Comparison of ENCODE assay signal across 2 cellular contexts in the genomic region with DNA sequence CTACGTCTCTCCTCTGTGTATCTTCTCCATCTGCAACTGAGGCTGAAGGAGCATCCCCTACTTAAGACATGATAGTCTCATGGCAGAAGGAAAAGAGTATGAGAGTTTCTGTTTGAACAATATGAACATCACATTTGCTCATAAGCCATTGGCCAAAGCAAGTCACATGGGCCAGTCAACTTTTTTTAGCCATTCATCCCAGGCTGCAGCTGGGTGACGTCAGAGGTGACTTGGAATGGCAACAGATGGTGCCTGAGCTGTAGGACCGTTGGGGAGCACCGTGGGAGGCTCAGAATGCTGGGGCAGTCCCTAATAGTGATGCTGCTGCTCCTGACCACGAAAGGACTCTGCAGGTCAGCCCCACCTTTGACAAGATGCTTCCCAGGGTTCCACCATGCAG.
TF ChIP-seq lines count a peak whose summit lies in the region.

No MANE protein-coding gene starts in this region.

TF ChIP-seq in IMR-90, 13 proteins besides CTCF, POLR2A, EP300 and RAD21:
- TF ChIP-seq ELK1 (IDR thresholded peaks at IDR 0.05; ENCODE audit: borderline replicate concordance, low read depth, low read length) = no peak
- TF ChIP-seq, protein P1, sequence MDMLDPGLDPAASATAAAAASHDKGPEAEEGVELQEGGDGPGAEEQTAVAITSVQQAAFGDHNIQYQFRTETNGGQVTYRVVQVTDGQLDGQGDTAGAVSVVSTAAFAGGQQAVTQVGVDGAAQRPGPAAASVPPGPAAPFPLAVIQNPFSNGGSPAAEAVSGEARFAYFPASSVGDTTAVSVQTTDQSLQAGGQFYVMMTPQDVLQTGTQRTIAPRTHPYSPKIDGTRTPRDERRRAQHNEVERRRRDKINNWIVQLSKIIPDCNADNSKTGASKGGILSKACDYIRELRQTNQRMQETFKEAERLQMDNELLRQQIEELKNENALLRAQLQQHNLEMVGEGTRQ (IDR thresholded peaks at IDR 0.05; ENCODE audit: low read depth, low read length) = peak; percentile 77

TF ChIP-seq in K562, 482 proteins besides CTCF, POLR2A, EP300 and RAD21:
- TF ChIP-seq CREM (IDR thresholded peaks at IDR 0.05; ENCODE audit: low read depth) (peak; percentile 56; the same call in 1 of the 2 replicates), ATF1 (CRISPR knock-in tag; IDR thresholded peaks at IDR 0.05) (no peak), ATF1 (tag; IDR thresholded peaks at IDR 0.05) (peak; percentile 57), ATF3 (IDR thresholded peaks at IDR 0.05) (peak; percentile 80), ATF3 (CRISPR knock-in tag; conservative IDR thresholded peaks at IDR 0.05) (no peak), RAD51 (IDR thresholded peaks at IDR 0.05; ENCODE audit: borderline replicate concordance, low read depth) (peak; percentile 71), ZNF280A (IDR thresholded peaks at IDR 0.05; ENCODE audit: low read depth, partially characterized antibody) (no peak), HMBOX1 (IDR thresholded peaks at IDR 0.05) (no peak), THAP7 (CRISPR knock-in tag; IDR thresholded peaks at IDR 0.05) (no peak), ZNF384 (IDR thresholded peaks at IDR 0.05; ENCODE audit: low read depth, low read length) (peak; percentile 50; the same call in 1 of the 2 replicates), HIVEP1 (CRISPR knock-in tag; IDR thresholded peaks at IDR 0.05) (no peak), ATF7 (IDR thresholded peaks at IDR 0.05) (peak; percentile 49; the same call in 1 of the 2 replicates), ZNF780A (CRISPR knock-in tag; IDR thresholded peaks at IDR 0.05) (no peak), CAMTA2 (CRISPR knock-in tag; conservative IDR thresholded peaks at IDR 0.05) (no peak), PBX2 (CRISPR knock-in tag; IDR thresholded peaks at IDR 0.05; ENCODE audit: low read depth) (no peak), PBX2 (tag; conservative IDR thresholded peaks at IDR 0.05; ENCODE audit: low read depth) (no peak), ZNF785 (CRISPR knock-in tag; IDR thresholded peaks at IDR 0.05) (no peak), ILF3 (IDR thresholded peaks at IDR 0.05; ENCODE audit: borderline replicate concordance) (no peak), CBFA2T3 (IDR thresholded peaks at IDR 0.05) (no peak), USF1 (CRISPR knock-in tag; IDR thresholded peaks at IDR 0.05) (peak; percentile 91), SP2 (IDR thresholded peaks at IDR 0.05; ENCODE audit: extremely low read depth, low read depth, low read length, poor library complexity, severe bottlenecking) (no peak)
- TF ChIP-seq, protein P1 (CRISPR knock-in tag; IDR thresholded peaks at IDR 0.05) = peak; percentile 86
TF ChIP-seq in K562: peak in this region for 8.
